In the genomic region with DNA sequence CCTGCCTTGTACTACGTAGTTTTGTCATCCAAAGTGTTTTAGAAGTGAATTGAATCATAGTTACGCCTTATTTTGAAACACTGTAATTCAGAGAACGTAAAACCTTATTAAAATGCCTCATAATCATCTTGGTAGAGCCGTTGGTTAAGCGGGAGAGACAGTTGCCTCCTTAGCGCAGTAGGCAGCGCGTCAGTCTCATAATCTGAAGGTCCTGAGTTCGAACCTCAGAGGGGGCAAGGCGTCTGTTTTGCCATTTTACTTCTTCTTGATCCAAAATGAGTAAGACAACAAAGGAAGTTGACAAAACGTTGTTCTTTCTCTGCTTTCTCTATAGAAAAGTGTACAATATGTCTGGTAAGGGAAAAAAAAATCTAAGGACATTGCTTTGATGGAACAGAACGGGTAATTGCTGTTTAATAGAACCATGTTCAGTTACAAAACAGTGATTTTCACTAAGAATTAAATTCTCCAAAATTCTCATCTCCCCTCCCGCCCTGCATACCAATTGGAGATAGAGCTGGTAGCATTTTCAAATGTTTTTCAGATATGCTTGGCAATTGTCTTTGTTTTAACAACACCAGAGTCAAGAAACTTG, we compare ENCODE assay signal across 8 cellular contexts. TPM values are rescaled to one million over a fixed set of nuclear protein-coding genes. Genes with fewer than 3 reads are reported as not detected.
A peak's percentile ranks its signal among the peaks of the same experiment; 100 is the strongest.
DNase-seq lines count a peak whose midpoint lies in the region; ATAC-seq and TF ChIP-seq lines count a peak whose summit lies in the region.

No MANE protein-coding gene starts in this region.

- no peaks in the 10 kb centered on the region for H3K27me3 ChIP-seq in CD8-positive, alpha-beta T cell (ENCODE audit: insufficient read depth, low read length)
- H3K27me3 ChIP-seq in RWPE2 (ENCODE audit: insufficient read depth, poor library complexity, severe bottlenecking) (no peaks in the 10 kb centered on the region), neuron (ENCODE audit: insufficient read depth, low read length) (no peaks in the 10 kb centered on the region)

- peaks cover 8% of the 10 kb centered on the region for H3K36me3 Mint-ChIP-seq in CD8-positive, alpha-beta T cell

- POLR2A ChIA-PET in CD8-positive, alpha-beta T cell (lab: Charles Lee), result interaction anchor here (0.6 kb wide), 1 partner anchor 9 kb away, joined by 3 read pairs; no protein-coding TSS in a partner anchor

- CTCF ChIA-PET in CD8-positive, alpha-beta T cell (lab: Charles Lee), result no interaction called here

- no peaks in the 10 kb centered on the region for H3K27me3 Mint-ChIP-seq in CD8-positive, alpha-beta T cell (ENCODE audit: low read depth)

- intact Hi-C loops in CD8-positive, alpha-beta T cell (cut with DNase I, micrococcal nuclease), result loop anchor here (1.0 to 5.0 kb wide), 8 partner anchors 37 to 1797 kb away; a partner anchor contains a TSS

- peaks cover 41% of the 10 kb centered on the region for H3K4me1 Mint-ChIP-seq in CD8-positive, alpha-beta T cell (ENCODE audit: low read depth)

- H3K9me3 ChIP-seq in CD8-positive, alpha-beta T cell (ENCODE audit: low read length), result no peaks in the 10 kb centered on the region
- H3K9me3 ChIP-seq in RWPE2 (ENCODE audit: severe bottlenecking) (no peaks in the 10 kb centered on the region), neuron (ENCODE audit: low read length) (no peaks in the 10 kb centered on the region)

- in situ Hi-C loops in KBM-7 (cut with MboI; ENCODE audit: low pct_unique_long_range_greater_than_20kb, low sequenced_read_pairs), result no loop called here

- no peak for TF ChIP-seq CTCF in CD8-positive, alpha-beta T cell (IDR thresholded peaks at IDR 0.05)
- TF ChIP-seq CTCF in RWPE2 (IDR thresholded peaks at IDR 0.05; ENCODE audit: poor library complexity, severe bottlenecking), result no peak

- no peaks in the 10 kb centered on the region for H3K36me3 ChIP-seq in CD8-positive, alpha-beta T cell (ENCODE audit: insufficient read depth, low read length)
- H3K36me3 ChIP-seq in RWPE2 (ENCODE audit: low read depth), result no peaks in the 10 kb centered on the region
- no peaks in the 10 kb centered on the region for H3K36me3 ChIP-seq in neuron (ENCODE audit: insufficient read depth, low read length)

- H3K27ac ChIP-seq in CD8-positive, alpha-beta T cell (ENCODE audit: low read depth, low read length), result peak overlapping the region; percentile 51
- H3K27ac ChIP-seq in RWPE2 (ENCODE audit: poor library complexity, severe bottlenecking), result peak overlapping the region; percentile 52
- peak overlapping the region; percentile 76 for H3K27ac ChIP-seq in temporal lobe (ENCODE audit: low read depth, low read length)

- H2AFZ ChIP-seq in neuron (ENCODE audit: low read depth, low read length), result peak overlapping the region; percentile 29

- peaks cover 34% of the 10 kb centered on the region for H3K4me1 ChIP-seq in CD8-positive, alpha-beta T cell (ENCODE audit: insufficient read depth, low read length)
- H3K4me1 ChIP-seq in RWPE2 (ENCODE audit: insufficient read depth, poor library complexity, severe bottlenecking) (peaks cover 20% of the 10 kb centered on the region), neuron (ENCODE audit: insufficient read depth, low read length) (no peaks in the 10 kb centered on the region)

- peak overlapping the region; percentile 65 for H3K4me3 ChIP-seq in CD8-positive, alpha-beta T cell (ENCODE audit: low read depth, low read length)
- H3K4me3 ChIP-seq in RWPE2 (ENCODE audit: severe bottlenecking) (peak overlapping the region; percentile 39), neuron (ENCODE audit: low read length) (peak overlapping the region; percentile 78)

- H3K9me3 Mint-ChIP-seq in CD8-positive, alpha-beta T cell, result no peaks in the 10 kb centered on the region

- peak overlapping the region; percentile 84 for H3K4me3 Mint-ChIP-seq in CD8-positive, alpha-beta T cell

- DNase-seq in CD8-positive, alpha-beta T cell, result peak in 6 of 7 experiments; percentile 33 to 78 (median 58)
- DNase-seq in KBM-7 (peak; percentile 88), RWPE2 (ENCODE audit: low spot score) (no peak), foreskin melanocyte (peak; percentile 79)
- DNase-seq in activated naive CD4-positive, alpha-beta T cell (lab: John Stamatoyannopoulos, UW), result peak; percentile 17 to 29 (median 24)

- H3K27ac Mint-ChIP-seq in CD8-positive, alpha-beta T cell, result peak overlapping the region; percentile 87

- peak; percentile 25 for ATAC-seq in CD8-positive, alpha-beta T cell
- ATAC-seq in RWPE2 (ENCODE audit: low read depth) (no peak), HG02884 (IDR thresholded peaks at IDR 0.05; ENCODE audit: unreplicated experiment) (no peak)

RNA-seq across cellular contexts. Expression of a gene that starts 20.7 kb away (rescaled TPM):
- total RNA-seq in CD8-positive, alpha-beta T cell, result 1 to 10 TPM; 7.8 to 9.4 TPM
- 53.4 TPM for total RNA-seq in temporal lobe
